ENCODE assay signal across 8 cellular contexts in the genomic region with DNA sequence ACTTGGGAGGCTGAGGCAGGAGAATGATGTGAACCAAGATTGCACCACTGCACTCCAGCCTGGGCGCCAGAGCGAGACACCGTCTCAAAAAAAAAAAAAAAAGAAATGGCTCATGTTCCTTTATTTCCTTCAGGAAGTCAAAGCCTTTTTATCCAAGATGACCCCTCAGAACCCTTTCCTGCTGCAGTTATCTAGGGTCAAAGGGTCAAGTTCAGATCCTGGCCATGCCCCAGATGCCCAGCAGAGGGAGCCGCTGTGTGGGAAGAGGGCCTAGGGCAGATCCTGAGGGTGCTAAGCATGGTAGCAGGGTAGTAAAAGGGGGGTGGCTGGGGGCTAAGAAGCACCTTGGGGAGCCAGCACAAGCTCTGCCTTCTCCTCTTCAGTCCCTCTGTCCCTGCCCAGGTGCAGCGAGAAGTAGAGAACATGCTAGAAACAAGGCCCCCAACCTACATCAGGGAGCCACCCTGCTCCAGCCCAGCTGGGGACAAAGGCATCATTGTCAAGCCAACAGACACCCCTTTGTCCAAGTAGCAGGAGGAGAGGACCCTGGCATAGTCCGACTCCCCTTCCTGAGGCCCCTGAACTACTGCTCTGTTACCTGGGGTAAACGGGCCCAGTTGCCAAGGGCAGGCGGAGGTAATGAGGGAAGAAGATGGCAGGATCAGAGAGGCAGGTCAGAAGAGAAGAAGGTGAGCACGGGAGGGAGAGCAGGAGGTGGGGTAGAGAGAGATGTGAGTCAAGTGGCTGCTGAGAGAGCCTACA. TPM values are rescaled to one million over a fixed set of nuclear protein-coding genes. Genes with fewer than 3 reads are reported as not detected.
DNase-seq lines count a peak whose midpoint lies in the region; ATAC-seq lines count a peak whose summit lies in the region.

No MANE protein-coding gene starts in this region.

- H3K4me3 Mint-ChIP-seq in dendritic cell treated with granulocyte-macrophage colony-stimulating factor and Interleukin-4, amounts not matched to agents 40 ng/mL and 50 ng/mL, for 4 days, result peak overlapping the region; percentile 21

- no peaks in the 10 kb centered on the region for H3K9me3 Mint-ChIP-seq in dendritic cell treated with granulocyte-macrophage colony-stimulating factor and Interleukin-4, amounts not matched to agents 40 ng/mL and 50 ng/mL, for 4 days

- no peaks in the 10 kb centered on the region for H3K27me3 Mint-ChIP-seq in dendritic cell treated with granulocyte-macrophage colony-stimulating factor and Interleukin-4, amounts not matched to agents 40 ng/mL and 50 ng/mL, for 4 days

- intact Hi-C loops in dendritic cell treated with granulocyte-macrophage colony-stimulating factor and Interleukin-4, amounts not matched to agents 40 ng/mL and 50 ng/mL, for 4 days (cut with micrococcal nuclease), result loop anchor here (1.0 to 2.0 kb wide), 2 partner anchors 30 to 74 kb away; no protein-coding TSS in a partner anchor

- H3K4me1 Mint-ChIP-seq in dendritic cell treated with granulocyte-macrophage colony-stimulating factor and Interleukin-4, amounts not matched to agents 40 ng/mL and 50 ng/mL, for 4 days (ENCODE audit: low read depth), result peaks cover 94% of the 10 kb centered on the region

- ATAC-seq in GM21737 (IDR thresholded peaks at IDR 0.05; ENCODE audit: unreplicated experiment), result no peak

- peak overlapping the region; percentile 54 for H3K27ac Mint-ChIP-seq in dendritic cell treated with granulocyte-macrophage colony-stimulating factor and Interleukin-4, amounts not matched to agents 40 ng/mL and 50 ng/mL, for 4 days

- peaks cover 10% of the 10 kb centered on the region for H3K36me3 Mint-ChIP-seq in dendritic cell treated with granulocyte-macrophage colony-stimulating factor and Interleukin-4, amounts not matched to agents 40 ng/mL and 50 ng/mL, for 4 days (ENCODE audit: low read depth)

- peak; percentile 40 for DNase-seq in NK-92 treated with Interleukin-12 subunit alpha and Interleukin-12 subunit beta, amount 100 ng/mL, for 24 hours (lab: John Stamatoyannopoulos, UW)
- DNase-seq in NK-92 (lab: John Stamatoyannopoulos, UW; ENCODE audit: unreplicated experiment) (no peak), LHCN-M2 (ENCODE audit: low read depth) (peak; percentile 38), lung microvascular endothelial cell (ENCODE audit: low read depth in 2 of 2) (peak; percentile 37 to 51)
- DNase-seq in activated CD4-positive, CD25-positive, alpha-beta regulatory T cell treated with anti-CD3 and anti-CD28 coated beads, Interleukin-2, amount 50 U/mL, for 72 hours, result peak; percentile 67
- DNase-seq in stimulated activated naive CD4-positive, alpha-beta T cell treated with Interleukin-2 at 50 U/mL for 16 hours (lab: John Stamatoyannopoulos, UW), result peak; percentile 35

RNA-seq across cellular contexts. Expression of a gene that starts 6.5 kb away (rescaled TPM):
- total RNA-seq in LHCN-M2 (2014; rRNA removed) (0.06 TPM in 1 of 2 replicates, not detected in the other), lung microvascular endothelial cell (not detected in 2 replicates)
- 0.15 TPM for polyA plus RNA-seq in LHCN-M2 (2012)

RNA-seq across cellular contexts. Expression of a gene that starts 13.8 kb away (rescaled TPM):
- 529 and 606 TPM in 2 replicates for total RNA-seq in LHCN-M2 (2014; rRNA removed)
- polyA plus RNA-seq in LHCN-M2 (2012), result 843 TPM
- 239 and 374 TPM in 2 replicates for total RNA-seq in lung microvascular endothelial cell

RNA-seq across cellular contexts. Expression of a gene that starts 14.4 kb away (rescaled TPM):
- total RNA-seq in LHCN-M2 (2014; rRNA removed) (65.3 and 90.8 TPM in 2 replicates), lung microvascular endothelial cell (25.1 and 26.6 TPM in 2 replicates)
- polyA plus RNA-seq in LHCN-M2 (2012), result 32.8 TPM

RNA-seq across cellular contexts. Expression of a gene that starts 30.6 kb away (rescaled TPM):
- 124 and 186 TPM in 2 replicates for total RNA-seq in LHCN-M2 (2014; rRNA removed)
- 318 TPM for polyA plus RNA-seq in LHCN-M2 (2012)
- 75.0 and 78.2 TPM in 2 replicates for total RNA-seq in lung microvascular endothelial cell
